29 cellular contexts compared by ENCODE assay signal in the genomic region with DNA sequence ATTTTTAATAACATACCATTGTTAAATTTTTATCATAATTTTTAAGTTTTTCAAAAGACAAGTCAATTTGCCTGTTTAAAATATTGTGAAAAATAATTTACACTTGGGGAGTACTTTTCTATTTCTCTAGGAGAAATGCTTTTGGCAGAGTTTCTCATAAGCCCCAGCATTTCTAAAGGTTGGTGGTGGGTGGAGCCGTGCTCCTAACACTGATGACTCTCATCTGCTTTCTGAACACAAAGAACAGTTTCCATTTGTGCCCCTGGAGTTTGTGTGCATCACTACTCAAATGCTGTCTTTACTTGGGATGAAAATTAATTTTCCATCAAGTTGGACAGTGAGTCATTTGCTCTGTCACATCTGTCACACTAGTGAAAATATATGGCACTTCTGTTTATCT. TPM values are rescaled to one million over a fixed set of nuclear protein-coding genes. Genes with fewer than 3 reads are reported as not detected.
DNase-seq lines count a peak whose midpoint lies in the region; ATAC-seq and TF ChIP-seq lines count a peak whose summit lies in the region.
"Had no signal": no experiment of that assay in that cellular context is flagged by ENCODE, and none has a peak within 500 bp of the region (broad histone marks: within the 10 kb centered on the region; RNA-seq: fewer than 3 reads in every experiment).

No MANE protein-coding gene starts in this region.

- no peak overlapping the region for H3K4me3 ChIP-seq in body of pancreas
- H3K4me3 ChIP-seq: A549, psoas muscle, upper lobe of right lung had no signal

- CTCF ChIA-PET in activated naive CD4-positive, alpha-beta T cell treated with anti-CD3 and anti-CD28 coated beads, Interleukin-2, amount 10 ng/mL, durations not matched to agents 7 days and 5 days (lab: Charles Lee) = no interaction called here

- no peak overlapping the region for H3K27ac ChIP-seq in H9 (ENCODE audit: insufficient read length, low read depth, low read length)
- no peak overlapping the region for H3K27ac ChIP-seq in body of pancreas
- H3K27ac ChIP-seq: A549, psoas muscle, upper lobe of right lung had no signal

- intact Hi-C loops in sciatic nerve (cut with DNase I) (no loop called here), body of pancreas (cut with DNase I) (no loop called here)

- H3K23ac ChIP-seq in H9 (ENCODE audit: insufficient read length, low read depth, low read length) = no peak overlapping the region

- no peaks in the 10 kb centered on the region for H3K27me3 Mint-ChIP-seq in activated naive CD4-positive, alpha-beta T cell treated with anti-CD3 and anti-CD28 coated beads, Interleukin-2, amount 10 ng/mL, durations not matched to agents 7 days and 5 days
- H3K27me3 Mint-ChIP-seq in T-helper 17 cell (no peaks in the 10 kb centered on the region), H9 (ENCODE audit: low read depth) (no peaks in the 10 kb centered on the region)
- H3K27me3 Mint-ChIP-seq: naive thymus-derived CD4-positive, alpha-beta T cell had no signal

- H3K9me3 Mint-ChIP-seq in activated naive CD4-positive, alpha-beta T cell treated with anti-CD3 and anti-CD28 coated beads, Interleukin-2, amount 10 ng/mL, durations not matched to agents 7 days and 5 days = no peaks in the 10 kb centered on the region
- H3K9me3 Mint-ChIP-seq in H9 = no peaks in the 10 kb centered on the region
- H3K9me3 Mint-ChIP-seq: activated T-helper 2 cell treated with anti-CD3 and anti-CD28 coated beads, Interferon-gamma antibody, Interleukin-2, Interleukin-4, amounts not matched to agents 10 μg/mL and 5 μg/mL and 100 μg/mL, durations not matched to agents 14 hours and 24 hours and 36 hours; CD8-positive, alpha-beta T cell; naive thymus-derived CD4-positive, alpha-beta T cell; WTC11 had no signal

- H2AK5ac ChIP-seq in H9 (ENCODE audit: insufficient read length, low read length) = no peak overlapping the region

- H4K5ac ChIP-seq in H9 (ENCODE audit: insufficient read length, low read depth, low read length) = no peak overlapping the region

- H3K18ac ChIP-seq in H9 (ENCODE audit: insufficient read length, low read depth, low read length) = no peak overlapping the region

- H4K91ac ChIP-seq in H9 (ENCODE audit: insufficient read length, low read depth, low read length) = no peak overlapping the region

- H2BK15ac ChIP-seq in H9 (ENCODE audit: low read depth, low read length) = no peak overlapping the region

- H3K4ac ChIP-seq in H9 (ENCODE audit: low read depth, low read length) = no peak overlapping the region

- H2BK5ac ChIP-seq in H9 (ENCODE audit: insufficient read length, low read length) = no peak overlapping the region

- no peak overlapping the region for H3K4me2 ChIP-seq in H9 (ENCODE audit: insufficient read depth, insufficient read length, low read length)
- H3K4me2 ChIP-seq: A549 had no signal

- H3K36me3 Mint-ChIP-seq in activated naive CD4-positive, alpha-beta T cell treated with anti-CD3 and anti-CD28 coated beads, Interleukin-2, amount 10 ng/mL, durations not matched to agents 7 days and 5 days = peaks cover 59% of the 10 kb centered on the region
- H3K36me3 Mint-ChIP-seq in T-helper 17 cell (ENCODE audit: low read depth) (peaks cover 20% of the 10 kb centered on the region), H9 (ENCODE audit: insufficient read depth in 1 of 3, low read depth in 3 of 3) (peaks cover 48 to 94% (median 91%) of the 10 kb centered on the region in 3 experiments; a peak in 6 of 7 replicates)

- no peak overlapping the region for H3K14ac ChIP-seq in H9 (ENCODE audit: insufficient read depth, low read length)

- no peaks in the 10 kb centered on the region for H4K20me1 ChIP-seq in H9 (ENCODE audit: control insufficient read depth, insufficient read depth, insufficient read length)

- H2BK12ac ChIP-seq in H9 (ENCODE audit: insufficient read length, low read depth, low read length) = no peak overlapping the region

- no peak overlapping the region for H4K8ac ChIP-seq in H9 (replicated peaks; ENCODE audit: insufficient read length, low read depth, low read length)

- H3K23me2 ChIP-seq in H9 (ENCODE audit: insufficient read length, low read depth, low read length, poor library complexity, severe bottlenecking) = no peaks in the 10 kb centered on the region

- ATAC-seq in T-helper 17 cell (no peak), sciatic nerve (no peak), body of pancreas (no peak)
- ATAC-seq: A549; CD8-positive, alpha-beta T cell; esophagus mucosa; left ventricle myocardium superior; naive thymus-derived CD4-positive, alpha-beta T cell; upper lobe of right lung; WTC11 had no signal

- H3K79me1 ChIP-seq in H9 (ENCODE audit: insufficient read depth, low read depth, low read length, poor library complexity, severe bottlenecking) = no peaks in the 10 kb centered on the region

- H3K4me1 ChIP-seq in H9 (ENCODE audit: insufficient read depth, low read length) = no peaks in the 10 kb centered on the region
- H3K4me1 ChIP-seq in body of pancreas = no peaks in the 10 kb centered on the region
- H3K4me1 ChIP-seq: A549, BE2C, psoas muscle, upper lobe of right lung had no signal

- TF ChIP-seq POLR2A in body of pancreas (IDR thresholded peaks at IDR 0.05) = no peak

- no peak overlapping the region for H3K56ac ChIP-seq in H9 (ENCODE audit: insufficient read length, low read depth, low read length)

- TF ChIP-seq CTCF in H9 (conservative IDR thresholded peaks at IDR 0.05) (no peak), body of pancreas (IDR thresholded peaks at IDR 0.05) (no peak)

- H3K9me3 ChIP-seq in T-helper 17 cell (ENCODE audit: control insufficient read depth, low read length, poor library complexity, severe bottlenecking) (no peaks in the 10 kb centered on the region), H9 (ENCODE audit: control insufficient read depth, low read depth, low read length) (no peaks in the 10 kb centered on the region), body of pancreas (no peaks in the 10 kb centered on the region)
- H3K9me3 ChIP-seq: A549, BE2C, psoas muscle, upper lobe of right lung had no signal

- no peak overlapping the region for H2BK20ac ChIP-seq in H9 (ENCODE audit: low read depth, low read length, poor library complexity, severe bottlenecking)

- H3K9ac ChIP-seq in H9 (ENCODE audit: extremely low read depth, insufficient read length, low read length) = no peak overlapping the region

- H2BK120ac ChIP-seq in H9 (ENCODE audit: low read depth, low read length, poor library complexity, severe bottlenecking) = no peak overlapping the region

- H3K27ac Mint-ChIP-seq in activated naive CD4-positive, alpha-beta T cell treated with anti-CD3 and anti-CD28 coated beads, Interleukin-2, amount 10 ng/mL, durations not matched to agents 7 days and 5 days = peak overlapping the region; percentile 29
- peak overlapping the region; percentile 47 for H3K27ac Mint-ChIP-seq in T-helper 17 cell
- H3K27ac Mint-ChIP-seq in H9 = 0 out of 7 replicates have a peak overlapping the region, but pooled peaks of 1 of the 3 experiments have one; percentile 6
- H3K27ac Mint-ChIP-seq: CD8-positive, alpha-beta T cell had no signal

- no peaks in the 10 kb centered on the region for H3K79me2 ChIP-seq in H9 (ENCODE audit: insufficient read depth, low read length)

- WGBS in H9 (ENCODE audit: extremely low coverage, insufficient read length, low lambda C conversion rate) = no CpG with 5 or more reads among the region's 1 CpG
- WGBS in body of pancreas, 2 donors = 89 to 100% methylated on average over 1 of the region's 1 CpG

- H3K4me1 Mint-ChIP-seq in activated naive CD4-positive, alpha-beta T cell treated with anti-CD3 and anti-CD28 coated beads, Interleukin-2, amount 10 ng/mL, durations not matched to agents 7 days and 5 days = no peaks in the 10 kb centered on the region
- H3K4me1 Mint-ChIP-seq in T-helper 17 cell (peaks cover 8% of the 10 kb centered on the region), H9 (no peaks in the 10 kb centered on the region)
- H3K4me1 Mint-ChIP-seq: WTC11 had no signal

- H3K27me3 ChIP-seq in H9 (ENCODE audit: insufficient read depth, low read length) = no peaks in the 10 kb centered on the region
- no peaks in the 10 kb centered on the region for H3K27me3 ChIP-seq in body of pancreas
- H3K27me3 ChIP-seq: BE2C, upper lobe of right lung had no signal

- H3T11ph ChIP-seq in H9 (ENCODE audit: low read length) = no peak overlapping the region

- no peak for DNase-seq in activated naive CD4-positive, alpha-beta T cell treated with anti-CD3 and anti-CD28 coated beads, Interleukin-2, amount 10 ng/mL, durations not matched to agents 7 days and 5 days
- no peak for DNase-seq in activated naive CD4-positive, alpha-beta T cell (lab: John Stamatoyannopoulos, UW)
- DNase-seq in T-helper 17 cell (no peak), inferior parietal cortex (ENCODE audit: extremely low spot score) (peak; percentile 9), superior temporal gyrus (ENCODE audit: extremely low spot score) (peak; percentile 17), sciatic nerve (ENCODE audit: low spot score) (no peak), H9 (no peak), body of pancreas (no peak)
- DNase-seq: activated CD8-positive, alpha-beta memory T cell treated with anti-CD3 and anti-CD28 coated beads, Interleukin-2, amount 50 U/mL, for 4 hours; BE2C; CD8-positive, alpha-beta T cell; cerebellar nuclear complex; dermis blood vessel endothelial cell; foreskin fibroblast; GOT3; islet precursor cell; left ventricle myocardium superior; NCI-H1092; NCI-H1694; NCI-H446; psoas muscle; stimulated activated CD4-positive, alpha-beta T cell treated with anti-CD3 and anti-CD28 coated beads, Interleukin-4, amount 100 ng/mL, for 24 hours; T-helper 1 cell; upper lobe of right lung had no signal

- H2AFZ ChIP-seq in H9 (ENCODE audit: low read length) = no peak overlapping the region

- H3K36me3 ChIP-seq in body of pancreas (replicated peaks in 1 of 2; ENCODE audit: insufficient read depth in 1 of 2, low read depth in 2 of 2) = peaks cover 10 to 54% of the 10 kb centered on the region in 2 donors

- H3K4me3 Mint-ChIP-seq in activated naive CD4-positive, alpha-beta T cell treated with anti-CD3 and anti-CD28 coated beads, Interleukin-2, amount 10 ng/mL, durations not matched to agents 7 days and 5 days = no peak overlapping the region
- H3K4me3 Mint-ChIP-seq in T-helper 17 cell (no peak overlapping the region), H9 (no peak overlapping the region)
- H3K4me3 Mint-ChIP-seq: CD8-positive, alpha-beta T cell; naive thymus-derived CD4-positive, alpha-beta T cell; WTC11 had no signal

RNA-seq across cellular contexts. Expression of a gene that starts 57.6 kb away (rescaled TPM):
- total RNA-seq in T-helper 17 cell = 10 to 100 TPM; 66.0 to 72.5 TPM
- total RNA-seq in sciatic nerve = 34.9 TPM
- total RNA-seq in H9 (2021) = 42.2 and 44.7 TPM in 2 replicates
- total RNA-seq in body of pancreas = 10 to 100 TPM; 39.7 to 75.8 TPM

Comparison
In these comparisons a context has a peak if more than half of its experiments do, and no peak if none do; other contexts are left out.
1. DNase-seq: peak in inferior parietal cortex (single experiment) and superior temporal gyrus (single experiment); none in activated naive CD4-positive, alpha-beta T cell treated with anti-CD3 and anti-CD28 coated beads, Interleukin-2, amount 10 ng/mL, durations not matched to agents 7 days and 5 days (single experiment), activated naive CD4-positive, alpha-beta T cell (0 of 4), T-helper 17 cell (0 of 3), sciatic nerve (single experiment), H9 (single experiment) and body of pancreas (0 of 4).